12 cellular contexts compared by ENCODE assay signal in genomic region chr18:1914489-1914888, GRCh38.
DNase-seq lines count a peak whose midpoint lies in the region; ATAC-seq, FAIRE-seq and TF ChIP-seq lines count a peak whose summit lies in the region.
"Had no signal": no experiment of that assay in that cellular context is flagged by ENCODE, and none has a peak within 500 bp of the region (broad histone marks: within the 10 kb centered on the region; RNA-seq: fewer than 3 reads in every experiment).

No MANE protein-coding gene starts in this region.

- no peaks in the 10 kb centered on the region for H3K9me1 ChIP-seq in keratinocyte (ENCODE audit: control insufficient read depth, extremely low read depth, insufficient read depth, low read length)

- H3K4me2 ChIP-seq in keratinocyte (ENCODE audit: control insufficient read depth, extremely low read depth, insufficient read depth, low read depth, low read length), result no peak overlapping the region

- no peak overlapping the region for H3K4me3 ChIP-seq in keratinocyte (ENCODE audit: control insufficient read depth in 2 of 3, extremely low read depth in 1 of 3, insufficient read depth in 2 of 3, low read depth in 1 of 3, low read length in 3 of 3)
- H3K4me3 ChIP-seq: testis had no signal

- TF ChIP-seq CTCF in GM12873 (IDR thresholded peaks at IDR 0.05; ENCODE audit: insufficient read depth, low read depth, low read length, missing control alignments), result peak; percentile 63
- peak in 2 of 3 experiments; percentile 56 to 62 for TF ChIP-seq CTCF in keratinocyte (optimal IDR thresholded peaks at IDR 0.05 in 1 of 3, IDR thresholded peaks at IDR 0.05 in 1 of 3, conservative IDR thresholded peaks at IDR 0.05 in 1 of 3; ENCODE audit: extremely low read depth in 1 of 3, insufficient read depth in 2 of 3, low read length in 3 of 3)

- no peaks in the 10 kb centered on the region for H3K79me2 ChIP-seq in keratinocyte (ENCODE audit: control insufficient read depth, insufficient read depth, low read length)

- FAIRE-seq in keratinocyte (lab: Jason Lieb, UNC) (no peak), HTR-8/SVneo (lab: Jason Lieb, UNC) (no peak)
- FAIRE-seq: islet of Langerhans had no signal

- in situ Hi-C loops in KBM-7 (cut with MboI; ENCODE audit: low pct_unique_long_range_greater_than_20kb, low sequenced_read_pairs), result no loop called here

- dilution Hi-C loops in keratinocyte (cut with MboI; ENCODE audit: extremely low pct_ligation_motif_present, low sequenced_read_pairs), result no loop called here

- ATAC-seq in GM21717 (IDR thresholded peaks at IDR 0.05; ENCODE audit: unreplicated experiment), result no peak
- ATAC-seq in HG03457 (IDR thresholded peaks at IDR 0.05; ENCODE audit: unreplicated experiment), result no peak
- ATAC-seq: activated CD4-positive, alpha-beta T cell treated with anti-CD3 and anti-CD28 coated beads for 36 hours had no signal

- peak; percentile 19 for DNase-seq in KBM-7
- peak; percentile 39 for DNase-seq in SW480 (ENCODE audit: low spot score)
- DNase-seq in keratinocyte (ENCODE audit: low read depth, low spot score), result no peak
- no peak for DNase-seq in activated CD8-positive, alpha-beta memory T cell treated with anti-CD3 and anti-CD28 coated beads, Interleukin-2, amount 50 U/mL, for 4 hours
- no peak for DNase-seq in HTR-8/SVneo (ENCODE audit: insufficient read length, low spot score)
- DNase-seq: activated CD4-positive, alpha-beta T cell treated with anti-CD3 and anti-CD28 coated beads for 36 hours; NCI-H2029 treated with DMSO at 0.1 percent for 48 hours; testis had no signal

- H3K9me3 ChIP-seq in keratinocyte (ENCODE audit: control insufficient read depth, low read depth, low read length), result no peaks in the 10 kb centered on the region
- H3K9me3 ChIP-seq: testis had no signal

- H3K4me1 ChIP-seq in keratinocyte (ENCODE audit: control insufficient read depth, extremely low read depth, insufficient read depth, low read length), result no peaks in the 10 kb centered on the region
- H3K4me1 ChIP-seq: testis had no signal

- H2AFZ ChIP-seq in keratinocyte (ENCODE audit: control insufficient read depth, low read length), result no peak overlapping the region

- H3K27ac ChIP-seq in keratinocyte (ENCODE audit: control insufficient read depth, insufficient read depth, low read length), result no peak overlapping the region
- H3K27ac ChIP-seq: testis had no signal

- H3K36me3 ChIP-seq in keratinocyte (ENCODE audit: control insufficient read depth in 2 of 2, extremely low read depth in 1 of 2, insufficient read depth in 2 of 2, low read length in 2 of 2), result no peaks in the 10 kb centered on the region

- H3K27me3 ChIP-seq in keratinocyte (ENCODE audit: control insufficient read depth, extremely low read depth, insufficient read depth, low read length), result no peaks in the 10 kb centered on the region
- H3K27me3 ChIP-seq: testis had no signal

- H4K20me1 ChIP-seq in keratinocyte (ENCODE audit: control insufficient read depth, extremely low read depth, insufficient read depth, low read length), result no peaks in the 10 kb centered on the region

- H3K9ac ChIP-seq in keratinocyte (ENCODE audit: control insufficient read depth, extremely low read depth, insufficient read depth, low read length), result no peak overlapping the region

Comparison
In these comparisons a context has a peak if more than half of its experiments do, and no peak if none do; other contexts are left out.
1. DNase-seq: peak in KBM-7 (single experiment) and SW480 (single experiment); none in keratinocyte (single experiment), activated CD8-positive, alpha-beta memory T cell treated with anti-CD3 and anti-CD28 coated beads, Interleukin-2, amount 50 U/mL, for 4 hours (single experiment) and HTR-8/SVneo (single experiment).